8 cellular contexts compared by ENCODE assay signal in genomic region chr5:52693279-52693678, GRCh38.
DNase-seq lines count a peak whose midpoint lies in the region; ATAC-seq lines count a peak whose summit lies in the region.

No MANE protein-coding gene starts in this region.

- peak; percentile 71 for ATAC-seq in HG03196 (IDR thresholded peaks at IDR 0.05; ENCODE audit: unreplicated experiment)
- ATAC-seq in activated CD8-positive, alpha-beta T cell treated with anti-CD3 and anti-CD28 coated beads, Interleukin-2, amount 10 ng/mL, durations not matched to agents 7 days and 5 days = peak; percentile 55
- peak; percentile 58 to 64 for ATAC-seq in left cardiac atrium

- H3K27ac Mint-ChIP-seq in activated CD8-positive, alpha-beta T cell treated with anti-CD3 and anti-CD28 coated beads, Interleukin-2, amount 10 ng/mL, durations not matched to agents 7 days and 5 days = no peak overlapping the region

- no peaks in the 10 kb centered on the region for H3K9me3 Mint-ChIP-seq in activated CD8-positive, alpha-beta T cell treated with anti-CD3 and anti-CD28 coated beads, Interleukin-2, amount 10 ng/mL, durations not matched to agents 7 days and 5 days (ENCODE audit: insufficient read depth)

- CTCF ChIA-PET in activated CD8-positive, alpha-beta T cell treated with anti-CD3 and anti-CD28 coated beads, Interleukin-2, amount 10 ng/mL, durations not matched to agents 7 days and 5 days (lab: Charles Lee) = interaction anchor here (0.6 to 4.2 kb wide), 25 partner anchors 12 to 256 kb away, joined by 3 to 36 read pairs (median 5); partner anchors contain the start of genes ITGA1 and PELO

- intact Hi-C loops in left cardiac atrium (cut with DNase I) = loop anchor here (5.0 to 10.0 kb wide), 2 partner anchors 94 to 222 kb away; partner anchors contain the start of genes ITGA1 (in 1 of the 2) and PELO (in 1 of the 2)

- H3K36me3 Mint-ChIP-seq in activated CD8-positive, alpha-beta T cell treated with anti-CD3 and anti-CD28 coated beads, Interleukin-2, amount 10 ng/mL, durations not matched to agents 7 days and 5 days (ENCODE audit: low read depth) = no peaks in the 10 kb centered on the region

- peak; percentile 10 for DNase-seq in SIG-M5 treated with dmso at 0.1 percent for 504 hours (lab: John Stamatoyannopoulos, UW; ENCODE audit: unreplicated experiment)
- no peak for DNase-seq in SIG-M5 (lab: John Stamatoyannopoulos, UW)
- peak; percentile 54 for DNase-seq in activated CD8-positive, alpha-beta T cell treated with anti-CD3 and anti-CD28 coated beads, Interleukin-2, amount 10 ng/mL, durations not matched to agents 7 days and 5 days
- DNase-seq in left cardiac atrium = no peak
- DNase-seq in stimulated activated CD8-positive, alpha-beta memory T cell treated with anti-CD3 and anti-CD28 coated beads, Interleukin-12 subunit alpha, Interleukin-12 subunit beta, amount 100 ng/mL, for 1 hour (ENCODE audit: low read depth) = peak; percentile 8
- no peak for DNase-seq in DMS153 treated with DMSO at 0.1 percent for 48 hours (lab: John Stamatoyannopoulos, UW; ENCODE audit: unreplicated experiment)
- DNase-seq in NCI-H1092 treated with DMSO at 0.1 percent for 48 hours (lab: John Stamatoyannopoulos, UW) = no peak

- H3K4me1 Mint-ChIP-seq in activated CD8-positive, alpha-beta T cell treated with anti-CD3 and anti-CD28 coated beads, Interleukin-2, amount 10 ng/mL, durations not matched to agents 7 days and 5 days (ENCODE audit: low read depth) = peaks cover 20% of the 10 kb centered on the region

- no peak overlapping the region for H3K4me3 Mint-ChIP-seq in activated CD8-positive, alpha-beta T cell treated with anti-CD3 and anti-CD28 coated beads, Interleukin-2, amount 10 ng/mL, durations not matched to agents 7 days and 5 days

- POLR2A ChIA-PET in activated CD8-positive, alpha-beta T cell treated with anti-CD3 and anti-CD28 coated beads, Interleukin-2, amount 10 ng/mL, durations not matched to agents 7 days and 5 days (lab: Charles Lee) = interaction anchor here (0.7 kb wide), 1 partner anchor 107 kb away, joined by 3 read pairs; no protein-coding TSS in a partner anchor

- peaks cover 4% of the 10 kb centered on the region for H3K27me3 Mint-ChIP-seq in activated CD8-positive, alpha-beta T cell treated with anti-CD3 and anti-CD28 coated beads, Interleukin-2, amount 10 ng/mL, durations not matched to agents 7 days and 5 days (ENCODE audit: low read depth)

Comparison
In these comparisons a context has a peak if more than half of its experiments do, and no peak if none do; other contexts are left out.
1. DNase-seq: peak in SIG-M5 treated with dmso at 0.1 percent for 504 hours (single experiment), activated CD8-positive, alpha-beta T cell treated with anti-CD3 and anti-CD28 coated beads, Interleukin-2, amount 10 ng/mL, durations not matched to agents 7 days and 5 days (single experiment) and stimulated activated CD8-positive, alpha-beta memory T cell treated with anti-CD3 and anti-CD28 coated beads, Interleukin-12 subunit alpha, Interleukin-12 subunit beta, amount 100 ng/mL, for 1 hour (single experiment); none in SIG-M5 (single experiment), left cardiac atrium (single experiment), DMS153 treated with DMSO at 0.1 percent for 48 hours (single experiment) and NCI-H1092 treated with DMSO at 0.1 percent for 48 hours (single experiment).
2. Peak in every context shown above with its lines, with median percentiles within 50 percentile points of each other: ATAC-seq.